ENCODE assay signal across 29 cellular contexts in the genomic region with DNA sequence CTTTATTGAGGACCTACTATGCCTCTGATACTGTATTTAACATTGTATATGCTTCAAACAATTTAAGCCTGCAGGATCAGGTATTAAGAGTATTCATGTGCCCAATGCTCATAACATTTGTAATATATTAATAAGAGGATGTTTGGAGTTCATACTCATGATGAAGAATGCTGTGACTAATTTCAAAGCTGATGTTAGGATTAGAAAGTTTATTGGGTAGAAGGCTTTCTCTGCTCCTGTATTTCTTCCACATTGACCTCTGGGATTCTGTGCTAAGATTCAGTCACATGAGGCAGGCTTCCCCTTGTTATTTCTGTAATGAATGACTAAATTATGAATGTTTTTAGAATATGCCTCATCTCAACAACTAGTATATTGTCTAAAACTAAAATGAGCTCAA.
DNase-seq lines count a peak whose midpoint lies in the region; ATAC-seq and TF ChIP-seq lines count a peak whose summit lies in the region.
"Had no signal": no experiment of that assay in that cellular context is flagged by ENCODE, and none has a peak within 500 bp of the region (broad histone marks: within the 10 kb centered on the region; RNA-seq: fewer than 3 reads in every experiment).

No MANE protein-coding gene starts in this region.

- TF ChIP-seq POLR2A in IMR-90 (IDR thresholded peaks at IDR 0.05; ENCODE audit: low read depth, low read length): no peak

- H3K9me3 ChIP-seq in IMR-90 (ENCODE audit: control insufficient read depth, insufficient read depth, low read length): no peaks in the 10 kb centered on the region
- no peaks in the 10 kb centered on the region for H3K9me3 ChIP-seq in skeletal muscle satellite cell (replicated peaks; ENCODE audit: low read length)
- H3K9me3 ChIP-seq: body of pancreas, colonic mucosa, tibial nerve had no signal

- H4K8ac ChIP-seq in IMR-90 (ENCODE audit: low read depth in 2 of 2, low read length in 2 of 2): no peak overlapping the region
- H4K8ac ChIP-seq in mesendoderm (ENCODE audit: low read depth, low read length): no peak overlapping the region

- no peak overlapping the region for H4K5ac ChIP-seq in IMR-90 (ENCODE audit: low read depth, low read length)
- no peak overlapping the region for H4K5ac ChIP-seq in mesendoderm (ENCODE audit: low read length)

- H3K4me1 Mint-ChIP-seq in T-cell: no peaks in the 10 kb centered on the region
- H3K4me1 Mint-ChIP-seq: activated naive CD4-positive, alpha-beta T cell treated with anti-CD3 and anti-CD28 coated beads, Interleukin-2, amount 50 U/mL, for 24 hours; B cell had no signal

- H3K4ac ChIP-seq in IMR-90 (ENCODE audit: low read depth, low read length) (no peak overlapping the region), mesendoderm (ENCODE audit: low read depth, low read length) (no peak overlapping the region)

- H3K27ac ChIP-seq in IMR-90 (ENCODE audit: insufficient read depth, low read length): no peak overlapping the region
- H3K27ac ChIP-seq in mesendoderm (ENCODE audit: low read depth, low read length): no peak overlapping the region
- H3K27ac ChIP-seq: body of pancreas, colonic mucosa, RWPE1, skin epidermis, tibial nerve had no signal

- H3K27ac Mint-ChIP-seq in T-cell: no peak overlapping the region
- H3K27ac Mint-ChIP-seq: activated naive CD4-positive, alpha-beta T cell treated with anti-CD3 and anti-CD28 coated beads, Interleukin-2, amount 50 U/mL, for 24 hours; activated T-cell treated with anti-CD3 and anti-CD28 coated beads, Interleukin-2, amount 50 U/mL, for 72 hours; B cell; endodermal cell; natural killer cell treated with Interleukin-12 subunit alpha and Interleukin-12 subunit beta and Interleukin-15 and Interleukin-18, amount 100 ng/mL, for 72 hours; stimulated activated naive CD8-positive, alpha-beta T cell treated with anti-CD3 and anti-CD28 coated beads, Interleukin-15, Interleukin-2, amounts not matched to agents 100 ng/mL and 50 ng/mL, for 24 hours had no signal

- H3K9me1 ChIP-seq in IMR-90 (ENCODE audit: insufficient read depth, low read length): no peaks in the 10 kb centered on the region

- no peak overlapping the region for H4K91ac ChIP-seq in IMR-90 (ENCODE audit: insufficient read depth, low read depth, low read length)

- H3K18ac ChIP-seq in IMR-90 (ENCODE audit: low read depth, low read length): no peak overlapping the region
- H3K18ac ChIP-seq in mesendoderm (ENCODE audit: low read length): no peak overlapping the region

- no peaks in the 10 kb centered on the region for H3K27me3 ChIP-seq in IMR-90 (ENCODE audit: control insufficient read depth, insufficient read depth, low read length)
- H3K27me3 ChIP-seq in skeletal muscle satellite cell (ENCODE audit: control insufficient read depth, insufficient read depth, low read length): no peaks in the 10 kb centered on the region
- no peaks in the 10 kb centered on the region for H3K27me3 ChIP-seq in mesendoderm (ENCODE audit: insufficient read depth, low read length, poor library complexity)
- H3K27me3 ChIP-seq: body of pancreas, colonic mucosa, tibial nerve had no signal

- H4K20me1 ChIP-seq in IMR-90 (ENCODE audit: insufficient read depth, low read length): no peaks in the 10 kb centered on the region

- H3K23ac ChIP-seq in IMR-90 (ENCODE audit: low read depth, low read length) (no peak overlapping the region), mesendoderm (ENCODE audit: low read length) (no peak overlapping the region)

- in situ Hi-C loops in IMR-90 (cut with MboI; ENCODE audit: low sequenced_read_pairs): no loop called here

- H2AFZ ChIP-seq in IMR-90 (replicated peaks; ENCODE audit: low read length, poor library complexity): no peak overlapping the region

- no peak overlapping the region for H3K4me3 ChIP-seq in IMR-90 (ENCODE audit: insufficient read depth, low read depth, low read length)
- no peak overlapping the region for H3K4me3 ChIP-seq in cardiac fibroblast (replicated peaks in 1 of 2; ENCODE audit: low read depth in 2 of 2, low read length in 2 of 2)
- no peak overlapping the region for H3K4me3 ChIP-seq in fibroblast of villous mesenchyme (ENCODE audit: low read depth, low read length)
- H3K4me3 ChIP-seq in skeletal muscle satellite cell (ENCODE audit: low read length): no peak overlapping the region
- H3K4me3 ChIP-seq in mesendoderm (ENCODE audit: low read length): no peak overlapping the region
- H3K4me3 ChIP-seq: body of pancreas, colonic mucosa, skin epidermis, tibial nerve had no signal

- no peak overlapping the region for H3K14ac ChIP-seq in IMR-90 (replicated peaks; ENCODE audit: low read depth, low read length)

- CTCF ChIA-PET in IMR-90 (lab: Yijun Ruan, JAX) (no interaction called here), T-cell (lab: Charles Lee) (no interaction called here)

- POLR2A ChIA-PET in IMR-90 (lab: Charles Lee; ENCODE audit: unreplicated experiment): no interaction called here
- POLR2A ChIA-PET in T-cell (lab: Charles Lee): no interaction called here

- H3K4me3 Mint-ChIP-seq in T-cell: no peak overlapping the region
- H3K4me3 Mint-ChIP-seq: activated naive CD4-positive, alpha-beta T cell treated with anti-CD3 and anti-CD28 coated beads, Interleukin-2, amount 50 U/mL, for 24 hours; activated T-cell treated with anti-CD3 and anti-CD28 coated beads, Interleukin-2, amount 50 U/mL, for 72 hours; B cell; endodermal cell; natural killer cell treated with Interleukin-12 subunit alpha and Interleukin-12 subunit beta and Interleukin-15 and Interleukin-18, amount 100 ng/mL, for 72 hours; stimulated activated naive CD8-positive, alpha-beta T cell treated with anti-CD3 and anti-CD28 coated beads, Interleukin-15, Interleukin-2, amounts not matched to agents 100 ng/mL and 50 ng/mL, for 24 hours had no signal

- no peak for TF ChIP-seq RAD21 in IMR-90 (IDR thresholded peaks at IDR 0.05; ENCODE audit: low read length)

- dilution Hi-C loops in IMR-90 (cut with HindIII; ENCODE audit: low sequenced_read_pairs, unreplicated experiment): no loop called here

- peaks cover 6 to 24% (median 8%) of the 10 kb centered on the region in 3 donors for H3K9me3 Mint-ChIP-seq in T-cell
- H3K9me3 Mint-ChIP-seq: endodermal cell had no signal

- H3K27me3 Mint-ChIP-seq in T-cell: no peaks in the 10 kb centered on the region
- H3K27me3 Mint-ChIP-seq: activated naive CD4-positive, alpha-beta T cell treated with anti-CD3 and anti-CD28 coated beads, Interleukin-2, amount 50 U/mL, for 24 hours; B cell; natural killer cell treated with Interleukin-12 subunit alpha and Interleukin-12 subunit beta and Interleukin-15 and Interleukin-18, amount 100 ng/mL, for 72 hours; stimulated activated naive CD8-positive, alpha-beta T cell treated with anti-CD3 and anti-CD28 coated beads, Interleukin-15, Interleukin-2, amounts not matched to agents 100 ng/mL and 50 ng/mL, for 24 hours had no signal

- H2AK9ac ChIP-seq in IMR-90 (replicated peaks; ENCODE audit: low read depth, low read length, poor library complexity): no peak overlapping the region

- H2AK5ac ChIP-seq in IMR-90 (ENCODE audit: low read depth, low read length) (no peak overlapping the region), mesendoderm (ENCODE audit: low read length) (no peak overlapping the region)

- H3K4me2 ChIP-seq in IMR-90 (ENCODE audit: low read depth, low read length) (no peak overlapping the region), skeletal muscle satellite cell (ENCODE audit: low read length) (peak overlapping the region; percentile 9), mesendoderm (ENCODE audit: low read length) (no peak overlapping the region)

- H3K36me3 ChIP-seq in IMR-90 (ENCODE audit: control insufficient read depth, insufficient read depth, low read length) (no peaks in the 10 kb centered on the region), skeletal muscle satellite cell (ENCODE audit: insufficient read depth, low read length) (no peaks in the 10 kb centered on the region), mesendoderm (ENCODE audit: control insufficient read depth, insufficient read depth, low read length) (no peaks in the 10 kb centered on the region)
- H3K36me3 ChIP-seq: colonic mucosa, tibial nerve had no signal

- no peak overlapping the region for H3K56ac ChIP-seq in IMR-90 (ENCODE audit: extremely low read depth, insufficient read depth, low read length)
- no peak overlapping the region for H3K56ac ChIP-seq in mesendoderm (ENCODE audit: low read length)

- TF ChIP-seq CTCF in IMR-90 (conservative IDR thresholded peaks at IDR 0.05; ENCODE audit: low read depth, low read length) (no peak), cardiac fibroblast (IDR thresholded peaks at IDR 0.05; ENCODE audit: low read depth, low read length) (no peak), fibroblast of villous mesenchyme (IDR thresholded peaks at IDR 0.05; ENCODE audit: insufficient read depth, low read depth, low read length) (no peak)

- H2BK5ac ChIP-seq in IMR-90 (ENCODE audit: low read depth, low read length, poor library complexity, severe bottlenecking) (no peak overlapping the region), mesendoderm (ENCODE audit: low read length) (no peak overlapping the region)

- ATAC-seq in IMR-90 (ENCODE audit: low read depth) (peak; percentile 75), T-cell (replicated peaks in 1 of 4) (no peak)
- ATAC-seq: activated T-cell treated with anti-CD3 and anti-CD28 coated beads, Interleukin-2, amount 50 U/mL, for 72 hours; body of pancreas; left colon; natural killer cell treated with Interleukin-12 subunit alpha and Interleukin-12 subunit beta and Interleukin-15 and Interleukin-18, amount 100 ng/mL, for 72 hours had no signal

- no peaks in the 10 kb centered on the region for H3K36me3 Mint-ChIP-seq in T-cell
- H3K36me3 Mint-ChIP-seq: activated naive CD4-positive, alpha-beta T cell treated with anti-CD3 and anti-CD28 coated beads, Interleukin-2, amount 50 U/mL, for 24 hours; natural killer cell treated with Interleukin-12 subunit alpha and Interleukin-12 subunit beta and Interleukin-15 and Interleukin-18, amount 100 ng/mL, for 72 hours had no signal

- H3K4me1 ChIP-seq in IMR-90 (ENCODE audit: control insufficient read depth, insufficient read depth, low read length) (no peaks in the 10 kb centered on the region), skeletal muscle satellite cell (ENCODE audit: control insufficient read depth, insufficient read depth, low read length) (peaks cover 11% of the 10 kb centered on the region), mesendoderm (ENCODE audit: control insufficient read depth, low read depth, low read length) (peaks cover 2% of the 10 kb centered on the region)
- H3K4me1 ChIP-seq: body of pancreas, colonic mucosa had no signal

- H3K79me2 ChIP-seq in mesendoderm (ENCODE audit: control insufficient read depth, insufficient read depth, low read length): no peaks in the 10 kb centered on the region

- H2BK15ac ChIP-seq in IMR-90 (ENCODE audit: low read depth, low read length) (no peak overlapping the region), mesendoderm (replicated peaks; ENCODE audit: low read depth) (no peak overlapping the region)

- intact Hi-C loops in IMR-90 (cut with micrococcal nuclease): no loop called here

- no TSS peak for BruUV-seq in IMR-90 (replicated peaks; lab: Mats Ljungman, UMichigan)

- no peak overlapping the region for H2BK120ac ChIP-seq in IMR-90 (ENCODE audit: low read depth, low read length)
- H2BK120ac ChIP-seq in mesendoderm (ENCODE audit: low read depth, low read length): no peak overlapping the region

- H3K79me1 ChIP-seq in IMR-90 (ENCODE audit: low read depth in 1 of 2, low read length in 2 of 2): no peaks in the 10 kb centered on the region
- no peaks in the 10 kb centered on the region for H3K79me1 ChIP-seq in mesendoderm (ENCODE audit: low read length)

- DNase-seq in IMR-90: peak; percentile 61
- DNase-seq in cardiac fibroblast (ENCODE audit: low read depth in 2 of 2): peak; percentile 22 to 79
- DNase-seq in fibroblast of villous mesenchyme (ENCODE audit: low read depth): peak; percentile 18
- DNase-seq in mesendoderm: no peak
- DNase-seq in stimulated activated CD4-positive, alpha-beta T cell treated with anti-CD3 and anti-CD28 coated beads, Interleukin-4, amount 100 ng/mL, for 24 hours: no peak
- DNase-seq in T-cell: no peak
- DNase-seq: activated CD4-positive, CD25-positive, alpha-beta regulatory T cell treated with anti-CD3 and anti-CD28 coated beads, Interleukin-2, amount 50 U/mL, for 72 hours; activated T-cell treated with anti-CD3 and anti-CD28 coated beads, Interleukin-2, amount 50 U/mL, for 72 hours; body of pancreas; colonic mucosa; DMS79 treated with DMSO at 0.1 percent for 48 hours; endodermal cell; GOT3; Karpas-422; left colon; midbrain; NCI-H1105 treated with DMSO at 0.1 percent for 48 hours; NCI-H2081 treated with DMSO at 0.1 percent for 48 hours; NCI-H510A; NK-92 treated with Interleukin-12 subunit alpha and Interleukin-12 subunit beta, amount 100 ng/mL, for 24 hours; posterior cingulate gyrus had no signal

- no peak overlapping the region for H2BK20ac ChIP-seq in IMR-90 (ENCODE audit: low read depth, low read length)

- H3K9ac ChIP-seq in IMR-90 (ENCODE audit: low read depth, low read length) (no peak overlapping the region), skeletal muscle satellite cell (ENCODE audit: low read depth, low read length) (no peak overlapping the region), mesendoderm (ENCODE audit: low read length) (no peak overlapping the region)

Comparison
In these comparisons a context has a peak if more than half of its experiments do, and no peak if none do; other contexts are left out.
1. DNase-seq: peak in IMR-90 (single experiment), cardiac fibroblast (2 of 2) and fibroblast of villous mesenchyme (single experiment); none in mesendoderm (single experiment), stimulated activated CD4-positive, alpha-beta T cell treated with anti-CD3 and anti-CD28 coated beads, Interleukin-4, amount 100 ng/mL, for 24 hours (single experiment) and T-cell (0 of 34).